In the genomic region with DNA sequence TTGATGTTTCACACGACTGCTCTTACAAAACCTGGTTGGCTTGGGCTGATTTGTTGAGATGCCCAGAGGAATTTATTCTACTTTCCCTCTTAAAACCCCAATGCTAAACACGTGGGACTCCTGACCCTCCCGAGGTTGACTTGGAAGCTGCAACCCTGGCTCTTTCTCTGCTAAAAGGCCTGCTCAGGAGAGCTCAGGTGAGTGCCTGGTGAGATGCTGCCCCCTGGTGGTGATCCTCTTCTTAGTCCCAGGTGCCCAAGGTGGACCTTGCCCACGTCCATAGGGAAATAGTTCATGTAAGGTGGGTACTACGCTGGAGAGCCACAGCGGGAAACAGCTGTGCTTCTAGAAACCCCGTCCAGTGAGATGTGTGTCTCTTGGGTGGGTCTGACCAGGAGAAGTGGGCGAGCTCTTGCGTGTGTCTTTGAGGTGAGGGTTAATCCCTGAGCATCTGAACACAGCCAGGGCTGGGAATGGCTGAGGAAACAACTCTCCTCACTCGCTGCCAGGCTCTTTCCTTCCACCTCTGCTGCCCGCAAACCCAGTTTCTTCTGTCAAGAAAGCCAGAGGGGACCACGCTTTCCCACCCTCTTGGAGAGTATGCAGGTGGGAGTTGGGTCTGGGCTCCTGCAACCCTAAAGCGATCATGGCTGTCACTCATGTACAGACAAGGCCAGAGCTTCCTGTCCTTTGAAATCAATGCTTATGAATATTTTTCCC, we compare ENCODE assay signal across 8 cellular contexts.
DNase-seq lines count a peak whose midpoint lies in the region; ATAC-seq and TF ChIP-seq lines count a peak whose summit lies in the region.

No MANE protein-coding gene starts in this region.

- H2AFZ ChIP-seq in parathyroid adenoma: no peak overlapping the region

- DNase-seq in GDM1 (lab: John Stamatoyannopoulos, UW): peak; percentile 18
- peak; percentile 38 to 80 for DNase-seq in NCI-H524 (lab: John Stamatoyannopoulos, UW)
- peak; percentile 50 for DNase-seq in activated T-cell treated with anti-CD3 and anti-CD28 coated beads, Interleukin-2, amount 50 U/mL, for 1 hour
- DNase-seq in globus pallidus (ENCODE audit: low spot score): peak; percentile 18
- DNase-seq in putamen (ENCODE audit: low spot score): no peak

- H3K9me3 ChIP-seq in parathyroid adenoma (ENCODE audit: control insufficient read depth, low read length): no peaks in the 10 kb centered on the region

- H3K4me3 ChIP-seq in parathyroid adenoma (ENCODE audit: low read depth, low read length): no peak overlapping the region

- TF ChIP-seq CTCF in parathyroid adenoma (IDR thresholded peaks at IDR 0.05): peak; percentile 76

- H3K36me3 ChIP-seq in parathyroid adenoma (ENCODE audit: control insufficient read depth, insufficient read depth, low read length): no peaks in the 10 kb centered on the region

- no peak overlapping the region for H3K4me2 ChIP-seq in parathyroid adenoma (ENCODE audit: low read length)

- H3K79me2 ChIP-seq in parathyroid adenoma: no peaks in the 10 kb centered on the region

- no peaks in the 10 kb centered on the region for H3K4me1 ChIP-seq in parathyroid adenoma

- H3K9ac ChIP-seq in parathyroid adenoma: no peak overlapping the region

- no peaks in the 10 kb centered on the region for H3K27me3 ChIP-seq in parathyroid adenoma (ENCODE audit: control insufficient read depth, insufficient read depth, low read length)

- no peak overlapping the region for H3K27ac ChIP-seq in parathyroid adenoma

- ATAC-seq in HG02870 (IDR thresholded peaks at IDR 0.05; ENCODE audit: unreplicated experiment) (peak; percentile 69), HG02571 (IDR thresholded peaks at IDR 0.05; ENCODE audit: unreplicated experiment) (no peak)
